In the genomic region with DNA sequence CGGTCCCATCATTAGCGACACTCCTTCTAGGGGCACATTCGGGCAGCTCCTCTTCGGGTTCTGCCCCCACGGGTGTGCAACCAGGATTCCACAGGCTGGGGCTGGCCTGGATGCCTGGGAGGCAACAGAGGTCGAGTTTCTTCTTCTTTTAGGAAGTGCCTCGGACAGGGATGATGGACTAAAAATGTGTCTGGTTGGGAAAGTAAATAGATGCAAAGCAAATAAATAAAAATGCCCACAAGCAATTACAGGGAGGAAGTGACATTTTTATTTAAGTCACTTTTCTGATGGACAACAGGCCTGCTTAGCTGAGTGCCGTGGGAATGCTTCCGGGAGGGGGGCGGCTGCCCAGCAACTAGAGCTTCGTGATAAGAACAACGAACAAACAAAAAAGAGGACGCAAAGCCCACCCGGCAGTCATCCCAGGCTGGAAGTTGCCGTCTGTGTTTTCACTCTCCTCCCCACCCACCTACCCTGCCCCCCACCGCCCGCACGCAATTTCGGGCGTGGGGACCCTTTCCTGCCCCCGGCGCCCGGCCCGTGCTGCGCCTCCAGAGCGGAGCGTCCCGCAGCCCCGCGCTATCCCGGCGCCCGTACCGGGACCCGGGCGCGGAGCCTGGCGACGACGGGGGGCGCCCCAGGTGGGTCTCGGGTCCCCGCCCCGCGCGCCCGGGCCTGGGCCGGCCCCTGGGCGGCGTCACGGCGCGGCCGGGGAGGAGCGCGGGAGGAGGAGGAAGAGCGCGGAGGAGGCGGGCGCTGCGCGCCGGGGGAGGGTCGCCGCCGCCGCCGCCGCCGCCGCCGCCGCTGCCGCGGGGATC, we compare ENCODE assay signal across 8 cellular contexts. TPM values are rescaled to one million over a fixed set of nuclear protein-coding genes. Genes with fewer than 3 reads are reported as not detected.
DNase-seq lines count a peak whose midpoint lies in the region; ATAC-seq and TF ChIP-seq lines count a peak whose summit lies in the region.

No MANE protein-coding gene starts in this region.

- ATAC-seq in GM19023 (IDR thresholded peaks at IDR 0.05; ENCODE audit: unreplicated experiment) (peak; percentile 75), HG03103 (IDR thresholded peaks at IDR 0.05; ENCODE audit: low read depth, unreplicated experiment) (peak; percentile 71), natural killer cell (peak; percentile 85 to 92 (median 90)), upper lobe of right lung (peak; percentile 92)
- peak; percentile 38 for ATAC-seq in activated T-helper 17 cell treated with anti-CD3 and anti-CD28 coated beads, Interleukin-2, amount 50 U/mL, for 72 hours (replicated peaks)

- peaks cover 56% of the 10 kb centered on the region for H3K4me1 Mint-ChIP-seq in activated T-helper 17 cell treated with anti-CD3 and anti-CD28 coated beads, Interleukin-2, amount 50 U/mL, for 72 hours
- peaks cover 61 to 67% of the 10 kb centered on the region in 2 donors for H3K4me1 Mint-ChIP-seq in natural killer cell

- TF ChIP-seq CTCF in BJ (IDR thresholded peaks at IDR 0.05; ENCODE audit: insufficient read depth, low read depth, low read length) (no peak), fibroblast of mammary gland (conservative IDR thresholded peaks at IDR 0.05; ENCODE audit: control insufficient read depth, insufficient read depth, low read depth, low read length) (no peak), natural killer cell (IDR thresholded peaks at IDR 0.05) (no peak), upper lobe of right lung (IDR thresholded peaks at IDR 0.05) (no peak)

- no peaks in the 10 kb centered on the region; the same call in 1 of the 2 replicates for H3K27me3 ChIP-seq in BJ (ENCODE audit: control insufficient read depth, insufficient read depth, low read length)
- H3K27me3 ChIP-seq in upper lobe of right lung: no peaks in the 10 kb centered on the region

- intact Hi-C loops in natural killer cell (cut with micrococcal nuclease): no loop called here
- intact Hi-C loops in upper lobe of right lung (cut with DNase I): no loop called here

- DNase-seq in BJ (ENCODE audit: low read depth) (no peak), NOMO-1 treated with dmso at 0.1 percent for 144 hours (lab: John Stamatoyannopoulos, UW; ENCODE audit: unreplicated experiment) (peak; percentile 52), fibroblast of mammary gland (ENCODE audit: low read depth) (no peak), natural killer cell (peak; percentile 65), upper lobe of right lung (peak; percentile 86)

- H3K4me1 ChIP-seq in upper lobe of right lung: peaks cover 37% of the 10 kb centered on the region

- H3K27ac ChIP-seq in upper lobe of right lung: peak overlapping the region; percentile 88

- H3K36me3 ChIP-seq in BJ (ENCODE audit: control insufficient read depth, insufficient read depth, low read length): no peaks in the 10 kb centered on the region
- no peaks in the 10 kb centered on the region for H3K36me3 ChIP-seq in upper lobe of right lung

- H3K4me3 Mint-ChIP-seq in activated T-helper 17 cell treated with anti-CD3 and anti-CD28 coated beads, Interleukin-2, amount 50 U/mL, for 72 hours: peak overlapping the region; percentile 88
- peak overlapping the region; percentile 94 for H3K4me3 Mint-ChIP-seq in natural killer cell

- CTCF ChIA-PET in BJ (lab: Yijun Ruan, JAX): no interaction called here

- H3K36me3 Mint-ChIP-seq in activated T-helper 17 cell treated with anti-CD3 and anti-CD28 coated beads, Interleukin-2, amount 50 U/mL, for 72 hours (ENCODE audit: low read depth): peaks cover 44% of the 10 kb centered on the region
- no peaks in the 10 kb centered on the region for H3K36me3 Mint-ChIP-seq in natural killer cell

- peak overlapping the region; percentile 65 for H3K4me3 ChIP-seq in BJ (ENCODE audit: low read depth, low read length)
- H3K4me3 ChIP-seq in fibroblast of mammary gland (ENCODE audit: control insufficient read depth, low read depth, low read length): peak overlapping the region; percentile 48
- H3K4me3 ChIP-seq in upper lobe of right lung: peak overlapping the region; percentile 65

- POLR2A ChIA-PET in BJ (lab: Charles Lee): no interaction called here

- no peaks in the 10 kb centered on the region for H3K9me3 Mint-ChIP-seq in activated T-helper 17 cell treated with anti-CD3 and anti-CD28 coated beads, Interleukin-2, amount 50 U/mL, for 72 hours
- H3K9me3 Mint-ChIP-seq in natural killer cell: no peaks in the 10 kb centered on the region

- H3K27ac Mint-ChIP-seq in activated T-helper 17 cell treated with anti-CD3 and anti-CD28 coated beads, Interleukin-2, amount 50 U/mL, for 72 hours: peak overlapping the region; percentile 92
- peak overlapping the region; percentile 90 to 93 for H3K27ac Mint-ChIP-seq in natural killer cell

- H3K9me3 ChIP-seq in upper lobe of right lung: no peaks in the 10 kb centered on the region

- H3K27me3 Mint-ChIP-seq in activated T-helper 17 cell treated with anti-CD3 and anti-CD28 coated beads, Interleukin-2, amount 50 U/mL, for 72 hours: no peaks in the 10 kb centered on the region
- H3K27me3 Mint-ChIP-seq in natural killer cell (ENCODE audit: low read depth in 2 of 2): no peaks in the 10 kb centered on the region

RNA-seq across cellular contexts. Expression of a gene that starts 0.4 kb away (rescaled TPM):
- polyA plus RNA-seq in BJ (2011; rRNA removed): 20.6 and 32.9 TPM in 2 replicates
- polyA minus RNA-seq in BJ (2011; rRNA and poly(A)+ RNA removed): 8.1 and 12.7 TPM in 2 replicates
- total RNA-seq in activated T-helper 17 cell treated with anti-CD3 and anti-CD28 coated beads, Interleukin-2, amount 50 U/mL, for 72 hours: 10 to 100 TPM; 75.4 to 85.4 TPM
- total RNA-seq in natural killer cell: 10 to 100 TPM; 34.1 to 50.8 (median 43.0) TPM
- total RNA-seq in upper lobe of right lung: 49.7 TPM

Comparison
In these comparisons a context has a peak if more than half of its experiments do, and no peak if none do; other contexts are left out.
1. DNase-seq: peak in NOMO-1 treated with dmso at 0.1 percent for 144 hours (single experiment), natural killer cell (single experiment) and upper lobe of right lung (single experiment); none in BJ (single experiment) and fibroblast of mammary gland (single experiment).
2. ATAC-seq: peak in every context shown above with its lines; median percentile 92 in upper lobe of right lung; 90 in natural killer cell; 75 in GM19023; 71 in HG03103; 38 in activated T-helper 17 cell treated with anti-CD3 and anti-CD28 coated beads, Interleukin-2, amount 50 U/mL, for 72 hours.
3. Peak in every context shown above with its lines, with median percentiles within 50 percentile points of each other: H3K4me3 ChIP-seq.